ENCODE assay signal across 8 cellular contexts in genomic region chrX:134186362-134187121, GRCh38. TPM values are rescaled to one million over a fixed set of nuclear protein-coding genes. Genes with fewer than 3 reads are reported as not detected.
DNase-seq lines count a peak whose midpoint lies in the region; ATAC-seq lines count a peak whose summit lies in the region.

No MANE protein-coding gene starts in this region.

- ATAC-seq in GM18517 (IDR thresholded peaks at IDR 0.05; ENCODE audit: unreplicated experiment) (peak; percentile 89), HG02938 (IDR thresholded peaks at IDR 0.05; ENCODE audit: unreplicated experiment) (peak; percentile 84), esophagus mucosa (no peak)

- DNase-seq in T-helper 1 cell (peak in 4 of 5 donors; percentile 13 to 91 (median 30)), amniotic stem cell (lab: John Stamatoyannopoulos, UW) (no peak), NCI-H748 treated with DMSO at 0.1 percent for 48 hours (lab: John Stamatoyannopoulos, UW) (no peak), cortex of kidney (lab: John Stamatoyannopoulos, UW) (no peak)
- DNase-seq in effector CD8-positive, alpha-beta T cell (lab: John Stamatoyannopoulos, UW), result peak; percentile 1

RNA-seq across cellular contexts. Expression of gene CCDC160, which starts 50.4 kb away (rescaled TPM):
- total RNA-seq in esophagus mucosa, result 0.20 TPM

Comparison
In these comparisons a context has a peak if more than half of its experiments do, and no peak if none do; other contexts are left out.
1. DNase-seq: peak in T-helper 1 cell (4 of 5) and effector CD8-positive, alpha-beta T cell (single experiment); none in amniotic stem cell (single experiment), NCI-H748 treated with DMSO at 0.1 percent for 48 hours (single experiment) and cortex of kidney (single experiment).